In the genomic region with DNA sequence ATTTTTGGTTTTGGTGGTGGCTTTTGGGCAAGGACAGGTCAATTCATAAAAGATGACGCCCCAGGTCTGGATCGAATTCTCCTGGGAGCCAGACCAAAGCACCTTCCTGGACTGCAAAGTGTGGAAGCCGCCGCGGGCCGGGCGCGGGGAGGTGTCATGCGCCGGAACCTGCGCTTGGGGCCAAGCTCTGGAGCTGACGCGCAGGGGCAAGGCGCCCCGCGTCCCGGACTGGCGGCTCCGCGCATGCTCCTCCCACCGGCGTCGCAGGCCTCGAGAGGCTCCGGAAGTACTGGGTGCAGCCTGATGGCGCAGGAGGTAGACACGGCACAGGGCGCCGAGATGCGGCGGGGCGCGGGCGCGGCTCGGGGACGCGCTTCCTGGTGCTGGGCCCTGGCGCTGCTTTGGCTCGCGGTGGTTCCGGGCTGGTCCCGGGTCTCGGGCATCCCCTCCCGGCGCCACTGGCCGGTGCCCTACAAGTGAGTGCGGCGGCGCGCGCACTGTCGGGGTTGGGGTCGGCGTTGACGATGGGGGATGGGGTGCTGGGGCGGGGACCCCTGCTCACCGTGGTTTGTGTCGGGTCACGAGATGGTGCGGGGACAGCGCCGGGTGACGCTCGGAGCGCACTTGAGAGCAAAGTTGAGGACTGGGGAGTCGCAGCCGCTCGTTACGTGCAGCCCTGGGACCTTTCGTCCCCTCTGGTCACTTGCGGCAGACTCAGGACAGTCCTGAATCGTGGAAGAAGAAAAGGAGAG, we compare ENCODE assay signal across 8 cellular contexts.
DNase-seq lines count a peak whose midpoint lies in the region; ATAC-seq lines count a peak whose summit lies in the region.

A gene (plus strand): TSS at position 286 of the 752 bp plus-strand sequence. CDS start 18 bp downstream, at position 304.

- DNase-seq in COLO668 (lab: John Stamatoyannopoulos, UW; ENCODE audit: unreplicated experiment) (peak; percentile 99), HPDE6-E6E7 (ENCODE audit: extremely low spot score) (peak; percentile 95), NOMO-1 (lab: John Stamatoyannopoulos, UW; ENCODE audit: unreplicated experiment in 2 of 2) (peak; percentile 90 to 98), medulla oblongata (ENCODE audit: extremely low spot score) (peak; percentile 95)
- DNase-seq in activated CD8-positive, alpha-beta memory T cell treated with anti-CD3 and anti-CD28 coated beads for 4 hours (ENCODE audit: low read depth in 2 of 2): peak; percentile 85 to 90
- peak; percentile 92 to 94 (median 93) for DNase-seq in effector memory CD4-positive, alpha-beta T cell
- peak; percentile 85 to 92 (median 85) for DNase-seq in stimulated activated CD4-positive, alpha-beta T cell treated with anti-CD3 and anti-CD28 coated beads, TNF-alpha, amount 100 ng/mL, for 48 hours (ENCODE audit: low read depth in 3 of 3)

- H3K4me1 ChIP-seq in effector memory CD4-positive, alpha-beta T cell (ENCODE audit: control insufficient read depth, insufficient read depth, low read length, poor library complexity, severe bottlenecking): peaks cover 29% of the 10 kb centered on the region

- ATAC-seq in GM19467 (IDR thresholded peaks at IDR 0.05; ENCODE audit: unreplicated experiment): peak; percentile 97

- no peaks in the 10 kb centered on the region for H3K9me3 ChIP-seq in effector memory CD4-positive, alpha-beta T cell (ENCODE audit: control insufficient read depth, low read length)

- H3K27me3 ChIP-seq in effector memory CD4-positive, alpha-beta T cell (replicated peaks; ENCODE audit: control insufficient read depth, insufficient read depth, low read length, poor library complexity, severe bottlenecking): no peaks in the 10 kb centered on the region

- peak within 1 kb of the TSS; percentile 96 for H3K27ac ChIP-seq in effector memory CD4-positive, alpha-beta T cell (ENCODE audit: insufficient read depth, low read length, poor library complexity, severe bottlenecking)

- H3K4me3 ChIP-seq in effector memory CD4-positive, alpha-beta T cell (ENCODE audit: insufficient read depth, low read depth, low read length, poor library complexity, severe bottlenecking): peak within 1 kb of the TSS; percentile 86

- no peaks in the 10 kb centered on the region for H3K36me3 ChIP-seq in effector memory CD4-positive, alpha-beta T cell (ENCODE audit: control insufficient read depth, insufficient read depth, low read length)

Comparison
In these comparisons a context has a peak if more than half of its experiments do, and no peak if none do; other contexts are left out.
1. Peak in every context shown above with its lines: DNase-seq, ATAC-seq, H3K4me3 ChIP-seq and H3K27ac ChIP-seq.